Comparison of ENCODE assay signal across 1 cellular context in genomic region chr19:11420894-11421606, GRCh38.
TF ChIP-seq lines count a peak whose summit lies in the region.

No MANE protein-coding gene starts in this region.

TF ChIP-seq in SK-N-SH, 30 proteins besides CTCF, POLR2A, EP300 and RAD21 (continued from another document):
- TF ChIP-seq GABPA (IDR thresholded peaks at IDR 0.05; ENCODE audit: low read depth) (no peak), JUND (IDR thresholded peaks at IDR 0.05) (no peak), POLR2AphosphoS5 (IDR thresholded peaks at IDR 0.05; ENCODE audit: low read depth, low read length) (no peak), RXRA (IDR thresholded peaks at IDR 0.05; ENCODE audit: borderline replicate concordance, low read depth) (no peak), RFX5 (IDR thresholded peaks at IDR 0.05; ENCODE audit: low read length) (no peak), CHD2 (IDR thresholded peaks at IDR 0.05; ENCODE audit: low read length, partially characterized antibody) (no peak), ELF1 (IDR thresholded peaks at IDR 0.05) (no peak)
- TF ChIP-seq, protein P1, sequence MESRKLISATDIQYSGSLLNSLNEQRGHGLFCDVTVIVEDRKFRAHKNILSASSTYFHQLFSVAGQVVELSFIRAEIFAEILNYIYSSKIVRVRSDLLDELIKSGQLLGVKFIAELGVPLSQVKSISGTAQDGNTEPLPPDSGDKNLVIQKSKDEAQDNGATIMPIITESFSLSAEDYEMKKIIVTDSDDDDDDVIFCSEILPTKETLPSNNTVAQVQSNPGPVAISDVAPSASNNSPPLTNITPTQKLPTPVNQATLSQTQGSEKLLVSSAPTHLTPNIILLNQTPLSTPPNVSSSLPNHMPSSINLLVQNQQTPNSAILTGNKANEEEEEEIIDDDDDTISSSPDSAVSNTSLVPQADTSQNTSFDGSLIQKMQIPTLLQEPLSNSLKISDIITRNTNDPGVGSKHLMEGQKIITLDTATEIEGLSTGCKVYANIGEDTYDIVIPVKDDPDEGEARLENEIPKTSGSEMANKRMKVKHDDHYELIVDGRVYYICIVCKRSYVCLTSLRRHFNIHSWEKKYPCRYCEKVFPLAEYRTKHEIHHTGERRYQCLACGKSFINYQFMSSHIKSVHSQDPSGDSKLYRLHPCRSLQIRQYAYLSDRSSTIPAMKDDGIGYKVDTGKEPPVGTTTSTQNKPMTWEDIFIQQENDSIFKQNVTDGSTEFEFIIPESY (IDR thresholded peaks at IDR 0.05; ENCODE audit: borderline replicate concordance, low read depth) = no peak
